In genomic region chr6:45718901-45719300, GRCh38 we compare ENCODE assay signal across 37 cellular contexts.
DNase-seq lines count a peak whose midpoint lies in the region; ATAC-seq, FAIRE-seq and TF ChIP-seq lines count a peak whose summit lies in the region.
"Had no signal": no experiment of that assay in that cellular context is flagged by ENCODE, and none has a peak within 500 bp of the region (broad histone marks: within the 10 kb centered on the region; RNA-seq: fewer than 3 reads in every experiment).

No MANE protein-coding gene starts in this region.

- H3K9ac ChIP-seq in SK-N-SH (no peak overlapping the region), HepG2 (ENCODE audit: insufficient read depth, low read depth, low read length) (no peak overlapping the region)

- no peaks in the 10 kb centered on the region for H3K27me3 ChIP-seq in SK-N-SH (ENCODE audit: insufficient read depth)
- no peaks in the 10 kb centered on the region for H3K27me3 ChIP-seq in SJCRH30
- H3K27me3 ChIP-seq in HepG2 (ENCODE audit: control insufficient read depth in 1 of 2, insufficient read depth in 2 of 2, low read length in 2 of 2): peaks cover 0 to 5% of the 10 kb centered on the region in 2 experiments; a peak in 1 of 5 replicates
- H3K27me3 ChIP-seq: ascending aorta, heart left ventricle, right lobe of liver, SJSA1 had no signal

- no peaks in the 10 kb centered on the region for H3K9me2 ChIP-seq in SK-N-SH

- TF ChIP-seq CTCF in SK-N-SH (IDR thresholded peaks at IDR 0.05) (no peak), fibroblast of the aortic adventitia (IDR thresholded peaks at IDR 0.05; ENCODE audit: insufficient read depth, low read length) (no peak), HepG2 (CRISPR knock-in tag; IDR thresholded peaks at IDR 0.05) (no peak)

- H3K36me3 ChIP-seq in SK-N-SH (replicated peaks in 1 of 2; ENCODE audit: control insufficient read depth in 1 of 2, insufficient read depth in 2 of 2, low read length in 1 of 2) (no peaks in the 10 kb centered on the region), SJCRH30 (no peaks in the 10 kb centered on the region), HepG2 (replicated peaks in 1 of 2; ENCODE audit: control insufficient read depth in 1 of 2, insufficient read depth in 2 of 2, low read length in 2 of 2) (no peaks in the 10 kb centered on the region)
- H3K36me3 ChIP-seq: ascending aorta, heart left ventricle, lower lobe of right lung, right lobe of liver, SJSA1 had no signal

- H3K4me2 ChIP-seq in SK-N-SH (no peak overlapping the region), HepG2 (ENCODE audit: low read depth, low read length) (no peak overlapping the region)

- H4K20me1 ChIP-seq in SK-N-SH (ENCODE audit: insufficient read depth) (no peaks in the 10 kb centered on the region), HepG2 (ENCODE audit: insufficient read depth, low read length) (no peaks in the 10 kb centered on the region)

- H3K4me1 ChIP-seq in SK-N-SH (ENCODE audit: control insufficient read depth in 1 of 2, insufficient read depth in 2 of 2, low read depth in 1 of 2, low read length in 1 of 2) (peaks cover 0 to 11% of the 10 kb centered on the region in 2 experiments; a peak in 1 of 4 replicates), SJCRH30 (peaks cover 40% of the 10 kb centered on the region), HepG2 (ENCODE audit: insufficient read depth, low read length) (no peaks in the 10 kb centered on the region)
- H3K4me1 ChIP-seq: right lobe of liver had no signal

- H2AFZ ChIP-seq in SK-N-SH (ENCODE audit: low read depth) (peak overlapping the region; percentile 39; the same call in 1 of the 2 replicates), HepG2 (ENCODE audit: low read length) (no peak overlapping the region)

- no peak overlapping the region for H3K4me3 ChIP-seq in SK-N-SH (ENCODE audit: low read depth in 2 of 2, low read length in 1 of 2)
- H3K4me3 ChIP-seq in SJCRH30: no peak overlapping the region
- no peak overlapping the region for H3K4me3 ChIP-seq in fibroblast of the aortic adventitia (ENCODE audit: low read depth, low read length)
- H3K4me3 ChIP-seq in HepG2 (replicated peaks in 1 of 3; ENCODE audit: insufficient read depth in 1 of 3, low read depth in 2 of 3, low read length in 3 of 3): no peak overlapping the region
- H3K4me3 ChIP-seq: ascending aorta, heart left ventricle, lower lobe of right lung, right lobe of liver, SJSA1 had no signal

- DNase-seq in SK-N-SH (no peak), SJCRH30 (no peak), fibroblast of the aortic adventitia (ENCODE audit: low read depth) (peak; percentile 60), NCI-H1092 treated with DMSO at 0.1 percent for 48 hours (lab: John Stamatoyannopoulos, UW) (no peak), left colon (no peak), HepG2 (ENCODE audit: low spot score) (no peak)
- DNase-seq: activated B cell treated with CpG ODN at 0.5 μM for 24 hours; activated CD4-positive, alpha-beta T cell treated with anti-CD3 and anti-CD28 coated beads, Interleukin-2, amount 50 U/mL, for 1 hour; activated gamma-delta T cell treated with Interleukin-2 at 50 U/mL for 16 hours; activated naive CD8-positive, alpha-beta T cell treated with anti-CD3 and anti-CD28 coated beads, Interleukin-2, amount 10 ng/mL, durations not matched to agents 7 days and 5 days; activated T-cell treated with anti-CD3 and anti-CD28 coated beads, Interleukin-2, amount 50 U/mL, for 4 hours; AML-193; Calu3; caudate nucleus; CD4-positive, CD25-positive, alpha-beta regulatory T cell; cortex of kidney; DND-41; effector memory CD8-positive, alpha-beta T cell; erythroblast; foreskin melanocyte; heart left ventricle; lower lobe of right lung; naive thymus-derived CD8-positive, alpha-beta T cell; NCI-H1694; NCI-H82; right lobe of liver; RPMI8226; stimulated activated CD4-positive, alpha-beta T cell treated with anti-CD3 and anti-CD28 coated beads, Interleukin-4, amount 100 ng/mL, for 24 hours; T-cell had no signal

- POLR2A ChIA-PET in SK-N-SH (lab: Yijun Ruan, JAX) (no interaction called here), HepG2 (lab: Yijun Ruan, JAX) (no interaction called here)

- in situ Hi-C loops in HepG2 (cut with HindIII; ENCODE audit: extremely low pct_ligation_motif_present, low pct_unique_long_range_greater_than_20kb): loop anchor here (5.0 to 10.0 kb wide), 2 partner anchors 1062 to 1244 kb away; no protein-coding TSS in a partner anchor

- H3K27ac ChIP-seq in SK-N-SH (ENCODE audit: low read depth in 2 of 2, low read length in 1 of 2) (no peak overlapping the region), SJCRH30 (peak overlapping the region; percentile 92), HepG2 (ENCODE audit: extremely low read length, insufficient read depth, low read length) (no peak overlapping the region)
- H3K27ac ChIP-seq: 22Rv1, ascending aorta, heart left ventricle, HL-60, lower lobe of right lung, right lobe of liver, SJSA1 had no signal

- intact Hi-C loops in left colon (cut with DNase I, micrococcal nuclease): loop anchor here in 1 of 2 donors (10.0 kb wide), 3 partner anchors 134 to 1234 kb away; no protein-coding TSS in a partner anchor
- intact Hi-C loops in HepG2 (cut with micrococcal nuclease; ENCODE audit: unreplicated experiment): loop anchor here (5.0 kb wide), 1 partner anchor 938 kb away; no protein-coding TSS in a partner anchor

- no peak for ATAC-seq in SK-N-SH treated with all-trans-retinoic acid at 6 μM for 48 hours
- ATAC-seq in left colon: no peak
- ATAC-seq in GM21576 (IDR thresholded peaks at IDR 0.05; ENCODE audit: unreplicated experiment): no peak
- ATAC-seq in HepG2: no peak
- ATAC-seq: activated T-cell treated with anti-CD3 and anti-CD28 coated beads, Interleukin-2, amount 50 U/mL, for 4 hours; effector memory CD8-positive, alpha-beta T cell; heart left ventricle; lower lobe of right lung; naive thymus-derived CD8-positive, alpha-beta T cell; right lobe of liver; T-cell had no signal

- BruUV-seq in HepG2 (replicated peaks; lab: Mats Ljungman, UMichigan): no TSS peak

- TF ChIP-seq POLR2A in HepG2 (IDR thresholded peaks at IDR 0.05; ENCODE audit: insufficient read depth in 1 of 2, low read depth in 2 of 2, low read length in 2 of 2): no peak

- H3K9me3 ChIP-seq in SK-N-SH: no peaks in the 10 kb centered on the region
- no peaks in the 10 kb centered on the region for H3K9me3 ChIP-seq in SJCRH30 (replicated peaks)
- H3K9me3 ChIP-seq in HepG2 (ENCODE audit: low read length): no peaks in the 10 kb centered on the region
- H3K9me3 ChIP-seq: ascending aorta, right lobe of liver, SJSA1 had no signal

- FAIRE-seq in HepG2 (lab: Jason Lieb, UNC): no peak
- FAIRE-seq: GM18507, GM19239 had no signal

- WGBS in SK-N-SH (ENCODE audit: low lambda C conversion rate): 3% methylated on average over 2 of the region's 2 CpGs
- 0% methylated on average over 2 of the region's 2 CpGs for WGBS in HepG2 (ENCODE audit: low lambda C conversion rate)

- TF ChIP-seq RAD21 in SK-N-SH (IDR thresholded peaks at IDR 0.05; ENCODE audit: low read length) (no peak), HepG2 (CRISPR knock-in tag; IDR thresholded peaks at IDR 0.05) (no peak)

- H3K79me2 ChIP-seq in SK-N-SH (ENCODE audit: insufficient read depth) (no peaks in the 10 kb centered on the region), HepG2 (ENCODE audit: insufficient read depth, low read length) (no peaks in the 10 kb centered on the region)

- peaks cover 4% of the 10 kb centered on the region for H3F3A ChIP-seq in SK-N-SH (replicated peaks; ENCODE audit: insufficient read depth)

- no peak for TF ChIP-seq EP300 in SK-N-SH (IDR thresholded peaks at IDR 0.05; ENCODE audit: borderline replicate concordance in 1 of 2, low read depth in 1 of 2, low read length in 1 of 2)
- no peak for TF ChIP-seq EP300 in HepG2 (IDR thresholded peaks at IDR 0.05; ENCODE audit: low read depth in 2 of 2, low read length in 2 of 2)
- no peak for TF ChIP-seq EP300 in HepG2 (CRISPR knock-in tag; IDR thresholded peaks at IDR 0.05; ENCODE audit: borderline replicate concordance)

- CTCF ChIA-PET in SK-N-SH (lab: Yijun Ruan, JAX): interaction anchor here (1.1 to 3.2 kb wide), 3 partner anchors 1063 to 1244 kb away, joined by 3 to 11 read pairs (median 8); no protein-coding TSS in a partner anchor
- CTCF ChIA-PET in HepG2 (lab: Yijun Ruan, JAX; ENCODE audit: low intra/inter-chr PET ratio, low total read pairs): no interaction called here

TF ChIP-seq in SK-N-SH, 30 proteins besides CTCF, POLR2A, EP300 and RAD21 (continues in another document):
- no peak for TF ChIP-seq POLR2AphosphoS5 (IDR thresholded peaks at IDR 0.05; ENCODE audit: low read depth, low read length)
- peak; percentile 21; the same call in 1 of the 2 replicates for TF ChIP-seq FOSL2 (IDR thresholded peaks at IDR 0.05; ENCODE audit: borderline replicate concordance, low read depth)

TF ChIP-seq in SK-N-SH treated with all-trans-retinoic acid at 6 μM for 48 hours, 23 proteins besides CTCF, POLR2A, EP300 and RAD21 (continues in another document):
- TF ChIP-seq SNAI2 (CRISPR knock-in tag; IDR thresholded peaks at IDR 0.05): no peak
- TF ChIP-seq CSDC2 (CRISPR knock-in tag; IDR thresholded peaks at IDR 0.05): no peak
- TF ChIP-seq ARNTL (CRISPR knock-in tag; IDR thresholded peaks at IDR 0.05; ENCODE audit: borderline replicate concordance, low read depth): no peak
- no peak for TF ChIP-seq ZFP3 (CRISPR knock-in tag; IDR thresholded peaks at IDR 0.05)
- no peak for TF ChIP-seq RARB (CRISPR knock-in tag; IDR thresholded peaks at IDR 0.05)
- TF ChIP-seq PPARA (CRISPR knock-in tag; IDR thresholded peaks at IDR 0.05; ENCODE audit: borderline replicate concordance): no peak

TF ChIP-seq in HepG2, 621 proteins besides CTCF, POLR2A, EP300 and RAD21:
- TF ChIP-seq FOXC1 (CRISPR knock-in tag; IDR thresholded peaks at IDR 0.05; ENCODE audit: borderline replicate concordance): no peak
- TF ChIP-seq ZNF614 (CRISPR knock-in tag; IDR thresholded peaks at IDR 0.05; ENCODE audit: borderline replicate concordance): no peak
- no peak for TF ChIP-seq FOXK2 (IDR thresholded peaks at IDR 0.05)
- no peak for TF ChIP-seq ZNF260 (CRISPR knock-in tag; IDR thresholded peaks at IDR 0.05; ENCODE audit: borderline replicate concordance, low read depth)
- no peak for TF ChIP-seq HNRNPLL (IDR thresholded peaks at IDR 0.05; ENCODE audit: low read depth, low read length, poor library complexity, severe bottlenecking)
- no peak for TF ChIP-seq ATF1 (CRISPR knock-in tag; IDR thresholded peaks at IDR 0.05)
- TF ChIP-seq ZBTB42 (CRISPR knock-in tag; IDR thresholded peaks at IDR 0.05): no peak
- TF ChIP-seq ZBTB7B (CRISPR knock-in tag; IDR thresholded peaks at IDR 0.05): no peak
- no peak for TF ChIP-seq RAD51 (IDR thresholded peaks at IDR 0.05; ENCODE audit: borderline replicate concordance)
- TF ChIP-seq ATF7-NPFF (CRISPR knock-in tag; IDR thresholded peaks at IDR 0.05; ENCODE audit: low read depth): no peak

Comparison
In these comparisons a context has a peak if more than half of its experiments do, and no peak if none do; other contexts are left out.
1. Of the 25 proteins assayed by ChIP-seq in both HepG2 and SK-N-SH: peak only in HepG2: none; only in SK-N-SH: FOSL2; in both: none; in neither: 24.